Comparison of ENCODE assay signal across 1 cellular context in the genomic region with DNA sequence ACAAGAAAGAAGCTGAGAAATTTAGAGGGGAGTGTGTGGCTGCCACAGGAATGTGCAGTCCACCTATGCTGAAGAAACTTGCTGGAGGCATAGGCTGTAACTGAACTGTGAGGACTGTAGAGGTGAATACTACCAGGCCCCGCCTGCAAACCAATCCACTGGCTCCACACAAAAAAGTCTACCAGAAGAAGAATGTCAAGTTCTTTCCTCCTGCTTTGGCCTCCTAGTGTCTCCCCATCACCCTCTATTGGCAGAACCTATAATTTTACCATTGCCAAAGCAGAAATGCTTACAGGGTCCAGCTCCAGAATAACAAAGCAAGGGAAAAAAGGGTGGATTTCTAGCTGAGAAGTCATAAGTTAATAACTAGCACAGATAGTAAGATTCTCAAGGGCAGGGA.
TF ChIP-seq lines count a peak whose summit lies in the region.

No MANE protein-coding gene starts in this region.

TF ChIP-seq in H1, 55 proteins besides CTCF, POLR2A, EP300 and RAD21:
- TF ChIP-seq KDM1A (IDR thresholded peaks at IDR 0.05; ENCODE audit: borderline replicate concordance, low read length) (no peak), JUN (IDR thresholded peaks at IDR 0.05; ENCODE audit: low read depth, low read length) (no peak), HDAC6 (IDR thresholded peaks at IDR 0.05; ENCODE audit: low read depth, low read length) (no peak)
TF ChIP-seq in H1: peak in this region for 0.
